Comparison of ENCODE assay signal across 8 cellular contexts in the genomic region with DNA sequence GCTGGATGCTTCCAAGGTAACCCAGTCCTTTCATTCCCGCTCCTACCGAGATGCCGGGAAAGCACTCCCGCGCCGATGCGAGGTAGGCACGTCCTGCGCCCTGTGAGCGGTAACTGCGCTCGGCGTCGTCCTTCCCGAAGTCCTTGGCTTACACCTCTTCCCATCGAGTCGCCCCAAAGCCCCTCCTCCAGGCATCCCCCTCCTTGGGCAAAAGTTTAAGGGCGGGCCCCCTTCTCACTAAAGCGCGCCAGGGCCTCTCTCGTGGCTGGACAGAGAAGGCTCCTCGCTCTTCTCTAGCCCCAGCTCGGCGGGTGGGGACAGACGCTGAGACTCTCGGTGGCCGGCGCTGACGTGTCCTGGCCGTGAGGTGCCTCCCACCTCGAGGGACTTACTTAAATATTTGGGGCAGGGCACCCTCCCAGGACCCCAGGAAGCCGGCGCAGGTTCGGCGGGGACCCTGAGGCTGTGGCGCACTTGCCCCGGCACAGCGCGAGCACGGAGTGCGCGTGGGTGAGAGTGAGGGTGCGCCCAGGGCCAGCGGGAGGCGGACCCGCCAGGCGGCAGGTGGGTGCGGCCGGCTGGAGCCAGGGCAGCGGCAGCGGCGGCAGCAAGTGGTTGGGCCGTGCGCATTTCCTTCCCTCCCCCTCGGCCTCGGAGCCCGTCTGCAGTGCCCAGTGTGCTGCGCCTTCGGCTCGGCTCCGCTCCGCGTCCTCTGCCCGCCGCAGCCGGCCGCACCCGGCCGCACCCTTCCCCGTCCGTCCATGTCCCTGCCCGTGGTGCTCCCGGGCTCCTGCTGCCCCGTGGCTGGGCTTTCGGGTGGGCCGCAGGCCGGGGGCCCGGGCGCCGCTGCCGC.
DNase-seq lines count a peak whose midpoint lies in the region; ATAC-seq and TF ChIP-seq lines count a peak whose summit lies in the region.

A gene with protein sequence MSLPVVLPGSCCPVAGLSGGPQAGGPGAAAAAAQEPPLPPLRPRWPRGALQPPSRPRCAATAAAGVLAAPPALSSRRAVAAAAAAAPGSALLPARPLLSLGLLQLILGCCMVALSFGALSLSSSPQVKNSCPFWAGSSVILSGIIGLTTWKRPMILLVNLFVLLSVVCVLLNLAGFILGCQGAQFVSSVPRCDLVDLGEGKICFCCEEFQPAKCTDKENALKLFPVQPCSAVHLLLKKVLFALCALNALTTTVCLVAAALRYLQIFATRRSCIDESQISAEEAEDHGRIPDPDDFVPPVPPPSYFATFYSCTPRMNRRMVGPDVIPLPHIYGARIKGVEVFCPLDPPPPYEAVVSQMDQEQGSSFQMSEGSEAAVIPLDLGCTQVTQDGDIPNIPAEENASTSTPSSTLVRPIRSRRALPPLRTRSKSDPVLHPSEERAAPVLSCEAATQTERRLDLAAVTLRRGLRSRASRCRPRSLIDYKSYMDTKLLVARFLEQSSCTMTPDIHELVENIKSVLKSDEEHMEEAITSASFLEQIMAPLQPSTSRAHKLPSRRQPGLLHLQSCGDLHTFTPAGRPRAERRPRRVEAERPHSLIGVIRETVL (plus strand): TSS at position 667 of the 853 bp plus-strand sequence. CDS start 95 bp downstream, at position 762.

- H3K9me3 ChIP-seq in HUES48 (ENCODE audit: control insufficient read depth, insufficient read depth, low read length) (no peaks in the 10 kb centered on the region), muscle layer of duodenum (ENCODE audit: control insufficient read depth in 1 of 2, low read length in 2 of 2) (no peaks in the 10 kb centered on the region)

- H3K27me3 ChIP-seq in GM06990 (replicated peaks; ENCODE audit: control insufficient read depth, insufficient read depth, low read length): no peaks in the 10 kb centered on the region; the same call in none of the 2 replicates
- H3K27me3 ChIP-seq in HUES48 (ENCODE audit: control insufficient read depth, insufficient read depth, low read length): peaks cover 37% of the 10 kb centered on the region
- no peaks in the 10 kb centered on the region for H3K27me3 ChIP-seq in muscle layer of duodenum (ENCODE audit: low read depth, low read length)

- H3K36me3 ChIP-seq in GM06990 (ENCODE audit: control insufficient read depth, insufficient read depth, low read length) (no peaks in the 10 kb centered on the region), HUES48 (ENCODE audit: control insufficient read depth, insufficient read depth, low read length) (no peaks in the 10 kb centered on the region), muscle layer of duodenum (ENCODE audit: control insufficient read depth in 1 of 2, insufficient read depth in 2 of 2, low read length in 2 of 2) (no peaks in the 10 kb centered on the region)

- DNase-seq in GM06990 (ENCODE audit: extremely low read depth, insufficient read length) (peak; percentile 16), SW480 (ENCODE audit: low spot score) (peak; percentile 80), fibroblast of pulmonary artery (ENCODE audit: low read depth) (peak; percentile 38)

- no peak for ATAC-seq in GM21786 (IDR thresholded peaks at IDR 0.05; ENCODE audit: unreplicated experiment)
- no peak for ATAC-seq in HG02938 (IDR thresholded peaks at IDR 0.05; ENCODE audit: unreplicated experiment)
- ATAC-seq in HG03039 (IDR thresholded peaks at IDR 0.05; ENCODE audit: unreplicated experiment): no peak

- peak within 1 kb of the TSS; percentile 61 for H3K9ac ChIP-seq in HUES48 (ENCODE audit: low read depth, low read length)

- H3K4me3 ChIP-seq in GM06990 (replicated peaks; ENCODE audit: low read depth, low read length) (no peak within 1 kb of the TSS), HUES48 (ENCODE audit: low read depth, low read length) (peak within 1 kb of the TSS; percentile 84), fibroblast of pulmonary artery (replicated peaks; ENCODE audit: low read depth, low read length) (peak within 1 kb of the TSS; percentile 43), muscle layer of duodenum (ENCODE audit: low read depth in 1 of 2, low read length in 2 of 2) (peak within 1 kb of the TSS; percentile 64 to 79)

- TF ChIP-seq CTCF in GM06990 (IDR thresholded peaks at IDR 0.05; ENCODE audit: insufficient read depth, low read length, poor library complexity, severe bottlenecking) (no peak), fibroblast of pulmonary artery (IDR thresholded peaks at IDR 0.05; ENCODE audit: low read length, missing control alignments) (no peak)

- H3K27ac ChIP-seq in HUES48 (ENCODE audit: low read depth, low read length) (no peak within 1 kb of the TSS), muscle layer of duodenum (ENCODE audit: low read length) (peak within 1 kb of the TSS; percentile 51)

- H3K4me1 ChIP-seq in HUES48 (ENCODE audit: control insufficient read depth, insufficient read depth, low read length): peaks cover 20% of the 10 kb centered on the region
- H3K4me1 ChIP-seq in muscle layer of duodenum (ENCODE audit: control insufficient read depth in 1 of 2, insufficient read depth in 2 of 2, low read length in 2 of 2): peaks cover 4 to 5% of the 10 kb centered on the region in 2 donors

Comparison
In these comparisons a context has a peak if more than half of its experiments do, and no peak if none do; other contexts are left out.
1. DNase-seq: peak in every context shown above with its lines; median percentile 80 in SW480; 38 in fibroblast of pulmonary artery; 16 in GM06990.